1 cellular context compared by ENCODE assay signal in the genomic region with DNA sequence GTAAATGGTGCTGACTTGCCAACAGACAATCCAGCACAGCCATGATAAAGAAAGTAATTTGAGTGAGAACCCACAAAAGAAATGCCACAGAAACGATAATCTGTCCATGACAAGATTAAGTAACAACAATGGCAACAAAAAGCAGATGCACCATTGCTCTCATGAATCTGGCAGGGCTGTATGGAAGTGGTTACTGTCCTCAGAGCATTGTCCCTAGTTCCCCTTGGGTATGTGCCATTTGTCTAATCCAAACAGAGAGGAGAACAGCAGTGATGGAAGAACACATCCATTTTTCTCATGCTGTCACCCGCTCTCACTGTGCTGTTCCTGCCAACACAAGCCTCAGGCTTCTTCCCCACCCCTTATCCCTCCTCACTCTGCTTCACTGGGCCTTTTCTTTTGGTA.
TF ChIP-seq lines count a peak whose summit lies in the region.

No MANE protein-coding gene starts in this region.

TF ChIP-seq in GM12878, 131 proteins besides CTCF, POLR2A, EP300 and RAD21 (continued from another document):
- TF ChIP-seq ZBTB4 (CRISPR knock-in tag; IDR thresholded peaks at IDR 0.05) (no peak), SRF (IDR thresholded peaks at IDR 0.05; ENCODE audit: low read depth in 2 of 2, low read length in 2 of 2) (no peak), ETV6 (conservative IDR thresholded peaks at IDR 0.05 in 1 of 2, IDR thresholded peaks at IDR 0.05 in 1 of 2; ENCODE audit: borderline replicate concordance in 1 of 2, low read depth in 1 of 2) (no peak), JUNB (IDR thresholded peaks at IDR 0.05) (no peak), TCF12 (IDR thresholded peaks at IDR 0.05; ENCODE audit: low read depth, low read length) (no peak), SUPT20H (IDR thresholded peaks at IDR 0.05; ENCODE audit: borderline replicate concordance, control insufficient read depth, low read depth, low read length) (no peak), EGR1 (IDR thresholded peaks at IDR 0.05; ENCODE audit: borderline replicate concordance in 1 of 2, low read depth in 2 of 2, low read length in 2 of 2) (no peak)
- TF ChIP-seq, protein P1, sequence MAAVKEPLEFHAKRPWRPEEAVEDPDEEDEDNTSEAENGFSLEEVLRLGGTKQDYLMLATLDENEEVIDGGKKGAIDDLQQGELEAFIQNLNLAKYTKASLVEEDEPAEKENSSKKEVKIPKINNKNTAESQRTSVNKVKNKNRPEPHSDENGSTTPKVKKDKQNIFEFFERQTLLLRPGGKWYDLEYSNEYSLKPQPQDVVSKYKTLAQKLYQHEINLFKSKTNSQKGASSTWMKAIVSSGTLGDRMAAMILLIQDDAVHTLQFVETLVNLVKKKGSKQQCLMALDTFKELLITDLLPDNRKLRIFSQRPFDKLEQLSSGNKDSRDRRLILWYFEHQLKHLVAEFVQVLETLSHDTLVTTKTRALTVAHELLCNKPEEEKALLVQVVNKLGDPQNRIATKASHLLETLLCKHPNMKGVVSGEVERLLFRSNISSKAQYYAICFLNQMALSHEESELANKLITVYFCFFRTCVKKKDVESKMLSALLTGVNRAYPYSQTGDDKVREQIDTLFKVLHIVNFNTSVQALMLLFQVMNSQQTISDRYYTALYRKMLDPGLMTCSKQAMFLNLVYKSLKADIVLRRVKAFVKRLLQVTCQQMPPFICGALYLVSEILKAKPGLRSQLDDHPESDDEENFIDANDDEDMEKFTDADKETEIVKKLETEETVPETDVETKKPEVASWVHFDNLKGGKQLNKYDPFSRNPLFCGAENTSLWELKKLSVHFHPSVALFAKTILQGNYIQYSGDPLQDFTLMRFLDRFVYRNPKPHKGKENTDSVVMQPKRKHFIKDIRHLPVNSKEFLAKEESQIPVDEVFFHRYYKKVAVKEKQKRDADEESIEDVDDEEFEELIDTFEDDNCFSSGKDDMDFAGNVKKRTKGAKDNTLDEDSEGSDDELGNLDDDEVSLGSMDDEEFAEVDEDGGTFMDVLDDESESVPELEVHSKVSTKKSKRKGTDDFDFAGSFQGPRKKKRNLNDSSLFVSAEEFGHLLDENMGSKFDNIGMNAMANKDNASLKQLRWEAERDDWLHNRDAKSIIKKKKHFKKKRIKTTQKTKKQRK (IDR thresholded peaks at IDR 0.05; ENCODE audit: low read depth, low read length) = no peak
TF ChIP-seq in GM12878: peak in this region for 0.
